Comparison of ENCODE assay signal across 15 cellular contexts in genomic region chr5:158886086-158886485, GRCh38.
"Had no signal": no experiment of that assay in that cellular context is flagged by ENCODE, and none has a peak within 500 bp of the region (broad histone marks: within the 10 kb centered on the region; RNA-seq: fewer than 3 reads in every experiment).

No MANE protein-coding gene starts in this region.

- H3K27ac ChIP-seq: gastrocnemius medialis, heart right ventricle, left ventricle myocardium inferior, pancreas, thoracic aorta had no signal

- H3K4me3 ChIP-seq: gastrocnemius medialis, heart right ventricle, left ventricle myocardium inferior, pancreas, thoracic aorta had no signal

- ATAC-seq: activated naive CD4-positive, alpha-beta T cell treated with anti-CD3 and anti-CD28 coated beads, Interleukin-2, amount 50 U/mL, for 72 hours; activated T-cell treated with anti-CD3 and anti-CD28 coated beads, Interleukin-2, amount 50 U/mL, for 4 hours; gastrocnemius medialis; heart right ventricle; pancreas; stimulated activated naive CD8-positive, alpha-beta T cell treated with anti-CD3 and anti-CD28 coated beads, Interleukin-15, amount 100 ng/mL, for 72 hours had no signal

- H3K4me1 ChIP-seq: pancreas had no signal

- H3K9me3 ChIP-seq: gastrocnemius medialis, heart right ventricle, left ventricle myocardium inferior, pancreas, thoracic aorta had no signal

- H3K36me3 ChIP-seq: gastrocnemius medialis, heart right ventricle, left ventricle myocardium inferior, pancreas, thoracic aorta had no signal

- H3K27me3 ChIP-seq: gastrocnemius medialis, pancreas had no signal

- DNase-seq: activated CD4-positive, alpha-beta T cell treated with anti-CD3 and anti-CD28 coated beads, Interleukin-2, amount 50 U/mL, for 48 hours; activated CD4-positive, CD25-positive, alpha-beta regulatory T cell treated with anti-CD3 and anti-CD28 coated beads, Interleukin-2, amount 50 U/mL, for 72 hours; activated effector memory CD4-positive, alpha-beta T cell treated with anti-CD3 and anti-CD28 coated beads, Interleukin-2, amount 50 U/mL, for 16 hours; activated T-cell treated with anti-CD3 and anti-CD28 coated beads, Interleukin-2, amount 50 U/mL, for 4 hours; amniotic stem cell; dermis blood vessel endothelial cell; gastrocnemius medialis; heart right ventricle; kidney; left ventricle myocardium inferior; pancreas; stimulated activated CD4-positive, alpha-beta T cell treated with anti-CD3 and anti-CD28 coated beads, Interleukin-2, amount 100 ng/mL, for 48 hours; stimulated activated naive CD8-positive, alpha-beta T cell treated with anti-CD3 and anti-CD28 coated beads, Interleukin-15, amount 100 ng/mL, for 72 hours had no signal
